8 cellular contexts compared by ENCODE assay signal in the genomic region with DNA sequence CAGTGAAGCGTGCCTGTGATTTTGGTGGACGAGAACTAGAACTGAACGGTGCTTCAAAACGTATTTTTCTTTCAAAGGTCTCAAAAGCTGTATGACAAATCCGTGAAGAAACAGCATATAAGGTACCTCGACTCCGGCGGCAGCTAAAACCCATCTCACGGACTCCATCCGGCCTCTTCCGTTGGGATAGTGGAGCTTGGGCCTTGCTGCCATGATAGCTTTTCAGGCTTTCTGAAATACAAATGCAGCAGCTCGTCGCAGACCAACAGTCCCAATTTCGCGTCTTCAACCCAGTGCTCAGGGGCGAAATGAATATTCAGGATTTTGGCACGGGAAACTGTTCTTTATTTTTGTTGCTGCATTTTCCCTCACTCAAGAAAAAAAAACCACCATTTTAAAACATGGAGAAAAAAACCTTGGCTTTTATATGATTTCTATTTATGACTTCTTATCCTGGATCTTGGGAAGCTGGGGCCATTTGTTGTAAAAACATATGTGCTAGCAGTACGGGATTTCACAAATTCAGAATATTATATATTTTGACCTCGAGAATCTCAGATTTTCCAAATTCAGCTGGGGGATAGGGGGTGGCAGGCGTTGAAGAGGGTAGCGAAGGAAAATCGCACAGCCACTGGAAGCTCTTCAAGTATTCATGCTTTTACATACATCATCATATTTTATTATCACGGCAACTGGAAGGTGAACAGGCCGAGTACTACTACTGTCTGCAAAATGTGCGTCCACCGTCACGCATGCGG. TPM values are rescaled to one million over a fixed set of nuclear protein-coding genes. Genes with fewer than 3 reads are reported as not detected.
DNase-seq lines count a peak whose midpoint lies in the region; ATAC-seq, FAIRE-seq and TF ChIP-seq lines count a peak whose summit lies in the region.

No MANE protein-coding gene starts in this region.

- TF ChIP-seq POLR2A in uterus (IDR thresholded peaks at IDR 0.05): no peak

- H3K27me3 ChIP-seq in endocrine pancreas (ENCODE audit: control insufficient read depth, insufficient read depth, low read length) (no peaks in the 10 kb centered on the region), uterus (no peaks in the 10 kb centered on the region)

- TF ChIP-seq CTCF in uterus (IDR thresholded peaks at IDR 0.05) (no peak), D721Med (IDR thresholded peaks at IDR 0.05; ENCODE audit: insufficient read depth, missing control alignments) (no peak)

- H3K27ac ChIP-seq in uterus: peak overlapping the region; percentile 94 to 98

- DNase-seq in DMS53 (lab: John Stamatoyannopoulos, UW): peak; percentile 74
- DNase-seq in SHP77 (lab: John Stamatoyannopoulos, UW): peak; percentile 11 to 19
- DNase-seq in midbrain (lab: John Stamatoyannopoulos, UW): peak; percentile 60
- DNase-seq in uterus: peak; percentile 30 to 35
- no peak for DNase-seq in GOT3 (lab: John Stamatoyannopoulos, UW)
- DNase-seq in D721Med (ENCODE audit: insufficient read length, low spot score): no peak

- no peaks in the 10 kb centered on the region for H3K36me3 ChIP-seq in endocrine pancreas (ENCODE audit: control insufficient read depth, insufficient read depth, low read length)
- H3K36me3 ChIP-seq in uterus: no peaks in the 10 kb centered on the region

- H3K9me3 ChIP-seq in endocrine pancreas (ENCODE audit: control insufficient read depth, low read length) (no peaks in the 10 kb centered on the region), uterus (no peaks in the 10 kb centered on the region)

- intact Hi-C loops in uterus (cut with DNase I; ENCODE audit: low total_unique reads): no loop called here

- peaks cover 7% of the 10 kb centered on the region for H3K4me1 ChIP-seq in endocrine pancreas (ENCODE audit: control insufficient read depth, insufficient read depth, low read length)
- H3K4me1 ChIP-seq in uterus: no peaks in the 10 kb centered on the region

- no peak for FAIRE-seq in D721Med (lab: Jason Lieb, UNC)

- H3K4me3 ChIP-seq in endocrine pancreas (ENCODE audit: control insufficient read depth, insufficient read depth, low read length) (peak overlapping the region; percentile 86), uterus (peak overlapping the region; percentile 66 to 90)

- H3K9ac ChIP-seq in endocrine pancreas (ENCODE audit: control insufficient read depth, insufficient read depth, low read length): peak overlapping the region; percentile 94

- peak; percentile 1 for ATAC-seq in HG02798 (IDR thresholded peaks at IDR 0.05; ENCODE audit: poor library complexity, unreplicated experiment)

RNA-seq across cellular contexts. Expression of gene GSTA4, which starts 0.9 kb away (rescaled TPM):
- total RNA-seq in uterus: 10 to 100 TPM in 3 of 4 donors, 1 to 10 TPM in 1; 7.7 to 59.2 (median 23.0) TPM

Comparison
In these comparisons a context has a peak if more than half of its experiments do, and no peak if none do; other contexts are left out.
1. DNase-seq: peak in DMS53 (single experiment), SHP77 (2 of 2), midbrain (single experiment) and uterus (2 of 2); none in GOT3 (single experiment) and D721Med (single experiment).